In the genomic region with DNA sequence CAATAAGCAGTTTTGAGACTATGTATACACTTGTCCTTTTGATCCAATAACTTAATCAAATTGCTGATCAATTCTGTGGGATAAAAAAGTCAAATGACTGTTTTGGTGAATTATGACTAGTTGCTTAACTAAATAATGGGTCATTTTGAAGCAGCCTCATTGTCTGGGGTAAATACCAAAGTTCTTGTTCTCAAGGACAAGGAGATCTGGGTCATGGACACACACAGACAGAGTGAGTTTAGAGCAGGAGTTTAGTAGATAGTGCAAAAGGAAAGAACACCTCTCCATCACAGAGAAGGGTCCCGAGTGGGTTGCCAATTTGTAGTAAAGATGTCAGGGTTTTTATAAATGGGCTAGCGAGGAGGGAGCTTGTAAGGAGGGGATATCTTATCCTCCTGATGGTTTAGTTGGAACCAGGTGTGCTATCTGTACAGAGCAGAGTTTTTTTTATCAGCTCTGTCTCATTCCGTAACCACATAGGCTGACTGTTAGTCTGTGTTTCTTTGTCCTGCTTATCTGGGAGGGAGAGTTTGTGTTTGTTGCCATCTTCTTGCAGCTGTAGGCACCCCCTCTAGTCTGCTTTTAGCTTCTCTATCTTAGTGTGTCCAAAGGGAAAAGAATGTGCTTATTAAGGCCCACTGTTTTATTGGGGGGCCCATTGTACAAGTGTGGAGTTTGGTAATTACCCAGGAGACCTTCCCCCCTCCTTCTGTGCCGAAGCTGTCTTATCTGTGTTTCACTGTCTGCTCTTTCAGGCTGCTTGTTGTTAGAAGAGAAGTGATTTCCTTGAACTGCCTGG, we compare ENCODE assay signal across 1 cellular context.
TF ChIP-seq lines count a peak whose summit lies in the region.

No MANE protein-coding gene starts in this region.

TF ChIP-seq in K562, 482 proteins besides CTCF, POLR2A, EP300 and RAD21 (continued from another document and continues in another):
- TF ChIP-seq, protein P1, sequence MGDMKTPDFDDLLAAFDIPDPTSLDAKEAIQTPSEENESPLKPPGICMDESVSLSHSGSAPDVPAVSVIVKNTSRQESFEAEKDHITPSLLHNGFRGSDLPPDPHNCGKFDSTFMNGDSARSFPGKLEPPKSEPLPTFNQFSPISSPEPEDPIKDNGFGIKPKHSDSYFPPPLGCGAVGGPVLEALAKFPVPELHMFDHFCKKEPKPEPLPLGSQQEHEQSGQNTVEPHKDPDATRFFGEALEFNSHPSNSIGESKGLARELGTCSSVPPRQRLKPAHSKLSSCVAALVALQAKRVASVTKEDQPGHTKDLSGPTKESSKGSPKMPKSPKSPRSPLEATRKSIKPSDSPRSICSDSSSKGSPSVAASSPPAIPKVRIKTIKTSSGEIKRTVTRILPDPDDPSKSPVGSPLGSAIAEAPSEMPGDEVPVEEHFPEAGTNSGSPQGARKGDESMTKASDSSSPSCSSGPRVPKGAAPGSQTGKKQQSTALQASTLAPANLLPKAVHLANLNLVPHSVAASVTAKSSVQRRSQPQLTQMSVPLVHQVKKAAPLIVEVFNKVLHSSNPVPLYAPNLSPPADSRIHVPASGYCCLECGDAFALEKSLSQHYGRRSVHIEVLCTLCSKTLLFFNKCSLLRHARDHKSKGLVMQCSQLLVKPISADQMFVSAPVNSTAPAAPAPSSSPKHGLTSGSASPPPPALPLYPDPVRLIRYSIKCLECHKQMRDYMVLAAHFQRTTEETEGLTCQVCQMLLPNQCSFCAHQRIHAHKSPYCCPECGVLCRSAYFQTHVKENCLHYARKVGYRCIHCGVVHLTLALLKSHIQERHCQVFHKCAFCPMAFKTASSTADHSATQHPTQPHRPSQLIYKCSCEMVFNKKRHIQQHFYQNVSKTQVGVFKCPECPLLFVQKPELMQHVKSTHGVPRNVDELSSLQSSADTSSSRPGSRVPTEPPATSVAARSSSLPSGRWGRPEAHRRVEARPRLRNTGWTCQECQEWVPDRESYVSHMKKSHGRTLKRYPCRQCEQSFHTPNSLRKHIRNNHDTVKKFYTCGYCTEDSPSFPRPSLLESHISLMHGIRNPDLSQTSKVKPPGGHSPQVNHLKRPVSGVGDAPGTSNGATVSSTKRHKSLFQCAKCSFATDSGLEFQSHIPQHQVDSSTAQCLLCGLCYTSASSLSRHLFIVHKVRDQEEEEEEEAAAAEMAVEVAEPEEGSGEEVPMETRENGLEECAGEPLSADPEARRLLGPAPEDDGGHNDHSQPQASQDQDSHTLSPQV (IDR thresholded peaks at IDR 0.05), result peak; percentile 20; the same call in 1 of the 2 replicates
- TF ChIP-seq MEIS2 (IDR thresholded peaks at IDR 0.05; ENCODE audit: partially characterized antibody) (peak; percentile 91), HNRNPUL1 (IDR thresholded peaks at IDR 0.05; ENCODE audit: low read length) (no peak), ZNF12 (CRISPR knock-in tag; IDR thresholded peaks at IDR 0.05) (no peak), BHLHE40 (IDR thresholded peaks at IDR 0.05; ENCODE audit: low read length) (no peak; the same call in 1 of the 2 replicates), JUN (IDR thresholded peaks at IDR 0.05; ENCODE audit: borderline replicate concordance, low read depth, low read length) (no peak), JUN (CRISPR knock-in tag; IDR thresholded peaks at IDR 0.05; ENCODE audit: borderline replicate concordance) (no peak), FOXK1 (CRISPR knock-in tag; IDR thresholded peaks at IDR 0.05; ENCODE audit: borderline replicate concordance) (no peak), DACH1 (IDR thresholded peaks at IDR 0.05; ENCODE audit: partially characterized antibody) (peak; percentile 92), FOXP1 (CRISPR knock-in tag; IDR thresholded peaks at IDR 0.05) (no peak), ZNF583 (CRISPR knock-in tag; IDR thresholded peaks at IDR 0.05) (peak; percentile 71; the same call in 1 of the 2 replicates), CCAR2 (IDR thresholded peaks at IDR 0.05; ENCODE audit: low read depth, low read length) (no peak), BCOR (IDR thresholded peaks at IDR 0.05) (peak; percentile 90), ZNF217 (CRISPR knock-in tag; IDR thresholded peaks at IDR 0.05) (no peak), EGR1 (conservative IDR thresholded peaks at IDR 0.05) (no peak; the same call in 1 of the 2 replicates), MCM5 (IDR thresholded peaks at IDR 0.05; ENCODE audit: low read depth) (no peak), ZNF263 (CRISPR knock-in tag; IDR thresholded peaks at IDR 0.05; ENCODE audit: borderline replicate concordance) (no peak), HLTF (IDR thresholded peaks at IDR 0.05) (peak; percentile 97), COPS2 (conservative IDR thresholded peaks at IDR 0.05) (no peak), ELF2 (CRISPR knock-in tag; IDR thresholded peaks at IDR 0.05) (no peak), BRD4 (IDR thresholded peaks at IDR 0.05) (no peak), SREBF1 (IDR thresholded peaks at IDR 0.05; ENCODE audit: borderline replicate concordance, low read depth, low read length) (no peak), MECOM (CRISPR knock-in tag; IDR thresholded peaks at IDR 0.05) (peak; percentile 73), HMG20B (CRISPR knock-in tag; IDR thresholded peaks at IDR 0.05) (no peak), STAT5A (IDR thresholded peaks at IDR 0.05; ENCODE audit: borderline replicate concordance, low read length) (peak; percentile 97), SUPT5H (IDR thresholded peaks at IDR 0.05) (no peak), MCM2 (IDR thresholded peaks at IDR 0.05; ENCODE audit: low read depth) (no peak), SP2 (IDR thresholded peaks at IDR 0.05; ENCODE audit: extremely low read depth, low read depth, low read length, poor library complexity, severe bottlenecking) (no peak), ZFP1 (CRISPR knock-in tag; IDR thresholded peaks at IDR 0.05) (no peak), ARHGAP35 (IDR thresholded peaks at IDR 0.05; ENCODE audit: partially characterized antibody) (no peak), RB1 (IDR thresholded peaks at IDR 0.05; ENCODE audit: low read depth) (peak; percentile 37; the same call in 1 of the 2 replicates), NCOA6 (IDR thresholded peaks at IDR 0.05) (no peak; the same call in 1 of the 2 replicates), TRIM28 (IDR thresholded peaks at IDR 0.05) (no peak), ZNF75A (CRISPR knock-in tag; IDR thresholded peaks at IDR 0.05) (no peak), ZNF408 (CRISPR knock-in tag; IDR thresholded peaks at IDR 0.05; ENCODE audit: low read depth) (no peak), HIVEP1 (CRISPR knock-in tag; IDR thresholded peaks at IDR 0.05) (peak; percentile 70; the same call in 1 of the 2 replicates), ZNF76 (CRISPR knock-in tag; IDR thresholded peaks at IDR 0.05; ENCODE audit: borderline replicate concordance) (0 out of 2 replicates have a peak, but pooled peaks have one; percentile 15), PHF8 (IDR thresholded peaks at IDR 0.05; ENCODE audit: borderline replicate concordance, low read length) (no peak), ZNF57 (CRISPR knock-in tag; IDR thresholded peaks at IDR 0.05) (no peak)
- TF ChIP-seq, protein P2, sequence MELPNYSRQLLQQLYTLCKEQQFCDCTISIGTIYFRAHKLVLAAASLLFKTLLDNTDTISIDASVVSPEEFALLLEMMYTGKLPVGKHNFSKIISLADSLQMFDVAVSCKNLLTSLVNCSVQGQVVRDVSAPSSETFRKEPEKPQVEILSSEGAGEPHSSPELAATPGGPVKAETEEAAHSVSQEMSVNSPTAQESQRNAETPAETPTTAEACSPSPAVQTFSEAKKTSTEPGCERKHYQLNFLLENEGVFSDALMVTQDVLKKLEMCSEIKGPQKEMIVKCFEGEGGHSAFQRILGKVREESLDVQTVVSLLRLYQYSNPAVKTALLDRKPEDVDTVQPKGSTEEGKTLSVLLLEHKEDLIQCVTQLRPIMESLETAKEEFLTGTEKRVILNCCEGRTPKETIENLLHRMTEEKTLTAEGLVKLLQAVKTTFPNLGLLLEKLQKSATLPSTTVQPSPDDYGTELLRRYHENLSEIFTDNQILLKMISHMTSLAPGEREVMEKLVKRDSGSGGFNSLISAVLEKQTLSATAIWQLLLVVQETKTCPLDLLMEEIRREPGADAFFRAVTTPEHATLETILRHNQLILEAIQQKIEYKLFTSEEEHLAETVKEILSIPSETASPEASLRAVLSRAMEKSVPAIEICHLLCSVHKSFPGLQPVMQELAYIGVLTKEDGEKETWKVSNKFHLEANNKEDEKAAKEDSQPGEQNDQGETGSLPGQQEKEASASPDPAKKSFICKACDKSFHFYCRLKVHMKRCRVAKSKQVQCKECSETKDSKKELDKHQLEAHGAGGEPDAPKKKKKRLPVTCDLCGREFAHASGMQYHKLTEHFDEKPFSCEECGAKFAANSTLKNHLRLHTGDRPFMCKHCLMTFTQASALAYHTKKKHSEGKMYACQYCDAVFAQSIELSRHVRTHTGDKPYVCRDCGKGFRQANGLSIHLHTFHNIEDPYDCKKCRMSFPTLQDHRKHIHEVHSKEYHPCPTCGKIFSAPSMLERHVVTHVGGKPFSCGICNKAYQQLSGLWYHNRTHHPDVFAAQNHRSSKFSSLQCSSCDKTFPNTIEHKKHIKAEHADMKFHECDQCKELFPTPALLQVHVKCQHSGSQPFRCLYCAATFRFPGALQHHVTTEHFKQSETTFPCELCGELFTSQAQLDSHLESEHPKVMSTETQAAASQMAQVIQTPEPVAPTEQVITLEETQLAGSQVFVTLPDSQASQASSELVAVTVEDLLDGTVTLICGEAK (IDR thresholded peaks at IDR 0.05), result 0 out of 2 replicates have a peak, but pooled peaks have one; percentile 18
- TF ChIP-seq, protein P2 (CRISPR knock-in tag; IDR thresholded peaks at IDR 0.05), result no peak
- TF ChIP-seq, protein P3, sequence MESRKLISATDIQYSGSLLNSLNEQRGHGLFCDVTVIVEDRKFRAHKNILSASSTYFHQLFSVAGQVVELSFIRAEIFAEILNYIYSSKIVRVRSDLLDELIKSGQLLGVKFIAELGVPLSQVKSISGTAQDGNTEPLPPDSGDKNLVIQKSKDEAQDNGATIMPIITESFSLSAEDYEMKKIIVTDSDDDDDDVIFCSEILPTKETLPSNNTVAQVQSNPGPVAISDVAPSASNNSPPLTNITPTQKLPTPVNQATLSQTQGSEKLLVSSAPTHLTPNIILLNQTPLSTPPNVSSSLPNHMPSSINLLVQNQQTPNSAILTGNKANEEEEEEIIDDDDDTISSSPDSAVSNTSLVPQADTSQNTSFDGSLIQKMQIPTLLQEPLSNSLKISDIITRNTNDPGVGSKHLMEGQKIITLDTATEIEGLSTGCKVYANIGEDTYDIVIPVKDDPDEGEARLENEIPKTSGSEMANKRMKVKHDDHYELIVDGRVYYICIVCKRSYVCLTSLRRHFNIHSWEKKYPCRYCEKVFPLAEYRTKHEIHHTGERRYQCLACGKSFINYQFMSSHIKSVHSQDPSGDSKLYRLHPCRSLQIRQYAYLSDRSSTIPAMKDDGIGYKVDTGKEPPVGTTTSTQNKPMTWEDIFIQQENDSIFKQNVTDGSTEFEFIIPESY (CRISPR knock-in tag; IDR thresholded peaks at IDR 0.05), result no peak
- TF ChIP-seq, protein P4, sequence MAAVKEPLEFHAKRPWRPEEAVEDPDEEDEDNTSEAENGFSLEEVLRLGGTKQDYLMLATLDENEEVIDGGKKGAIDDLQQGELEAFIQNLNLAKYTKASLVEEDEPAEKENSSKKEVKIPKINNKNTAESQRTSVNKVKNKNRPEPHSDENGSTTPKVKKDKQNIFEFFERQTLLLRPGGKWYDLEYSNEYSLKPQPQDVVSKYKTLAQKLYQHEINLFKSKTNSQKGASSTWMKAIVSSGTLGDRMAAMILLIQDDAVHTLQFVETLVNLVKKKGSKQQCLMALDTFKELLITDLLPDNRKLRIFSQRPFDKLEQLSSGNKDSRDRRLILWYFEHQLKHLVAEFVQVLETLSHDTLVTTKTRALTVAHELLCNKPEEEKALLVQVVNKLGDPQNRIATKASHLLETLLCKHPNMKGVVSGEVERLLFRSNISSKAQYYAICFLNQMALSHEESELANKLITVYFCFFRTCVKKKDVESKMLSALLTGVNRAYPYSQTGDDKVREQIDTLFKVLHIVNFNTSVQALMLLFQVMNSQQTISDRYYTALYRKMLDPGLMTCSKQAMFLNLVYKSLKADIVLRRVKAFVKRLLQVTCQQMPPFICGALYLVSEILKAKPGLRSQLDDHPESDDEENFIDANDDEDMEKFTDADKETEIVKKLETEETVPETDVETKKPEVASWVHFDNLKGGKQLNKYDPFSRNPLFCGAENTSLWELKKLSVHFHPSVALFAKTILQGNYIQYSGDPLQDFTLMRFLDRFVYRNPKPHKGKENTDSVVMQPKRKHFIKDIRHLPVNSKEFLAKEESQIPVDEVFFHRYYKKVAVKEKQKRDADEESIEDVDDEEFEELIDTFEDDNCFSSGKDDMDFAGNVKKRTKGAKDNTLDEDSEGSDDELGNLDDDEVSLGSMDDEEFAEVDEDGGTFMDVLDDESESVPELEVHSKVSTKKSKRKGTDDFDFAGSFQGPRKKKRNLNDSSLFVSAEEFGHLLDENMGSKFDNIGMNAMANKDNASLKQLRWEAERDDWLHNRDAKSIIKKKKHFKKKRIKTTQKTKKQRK (IDR thresholded peaks at IDR 0.05; ENCODE audit: borderline replicate concordance, low read depth, low read length), result no peak
- TF ChIP-seq, protein P5, sequence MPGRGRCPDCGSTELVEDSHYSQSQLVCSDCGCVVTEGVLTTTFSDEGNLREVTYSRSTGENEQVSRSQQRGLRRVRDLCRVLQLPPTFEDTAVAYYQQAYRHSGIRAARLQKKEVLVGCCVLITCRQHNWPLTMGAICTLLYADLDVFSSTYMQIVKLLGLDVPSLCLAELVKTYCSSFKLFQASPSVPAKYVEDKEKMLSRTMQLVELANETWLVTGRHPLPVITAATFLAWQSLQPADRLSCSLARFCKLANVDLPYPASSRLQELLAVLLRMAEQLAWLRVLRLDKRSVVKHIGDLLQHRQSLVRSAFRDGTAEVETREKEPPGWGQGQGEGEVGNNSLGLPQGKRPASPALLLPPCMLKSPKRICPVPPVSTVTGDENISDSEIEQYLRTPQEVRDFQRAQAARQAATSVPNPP (IDR thresholded peaks at IDR 0.05; ENCODE audit: borderline replicate concordance, insufficient read depth, insufficient read length), result no peak
